ENCODE assay signal across 13 cellular contexts in genomic region chr16:69423189-69423588, GRCh38. TPM values are rescaled to one million over a fixed set of nuclear protein-coding genes. Genes with fewer than 3 reads are reported as not detected.
A peak's percentile ranks its signal among the peaks of the same experiment; 100 is the strongest.
DNase-seq lines count a peak whose midpoint lies in the region; ATAC-seq, FAIRE-seq and TF ChIP-seq lines count a peak whose summit lies in the region.
"Had no signal": no experiment of that assay in that cellular context is flagged by ENCODE, and none has a peak within 500 bp of the region (broad histone marks: within the 10 kb centered on the region; RNA-seq: fewer than 3 reads in every experiment).

No MANE protein-coding gene starts in this region.

- H2BK120ac ChIP-seq in mesenchymal stem cell (ENCODE audit: low read depth, low read length), result peak overlapping the region; percentile 19

- H3K27me3 Mint-ChIP-seq in CD8-positive, alpha-beta T cell (ENCODE audit: low read depth), result no peaks in the 10 kb centered on the region
- H3K27me3 Mint-ChIP-seq in WTC11 (ENCODE audit: low read depth), result no peaks in the 10 kb centered on the region; the same call in 1 of the 2 replicates

- peaks cover 3% of the 10 kb centered on the region for H3K36me3 ChIP-seq in CD8-positive, alpha-beta T cell (ENCODE audit: insufficient read depth, low read length)
- H3K36me3 ChIP-seq in mesenchymal stem cell (ENCODE audit: control insufficient read depth in 1 of 2, insufficient read depth in 2 of 2, low read depth in 1 of 2, low read length in 2 of 2), result peaks cover 9 to 12% of the 10 kb centered on the region in 2 experiments

- peaks cover 2% of the 10 kb centered on the region for H3K9me3 Mint-ChIP-seq in CD8-positive, alpha-beta T cell
- peaks cover 3% of the 10 kb centered on the region; the same call in 1 of the 2 replicates for H3K9me3 Mint-ChIP-seq in WTC11

- CTCF ChIA-PET in A549 (lab: Yijun Ruan, JAX) (no interaction called here), WTC11 (lab: Charles Lee) (interaction anchor here (1.5 kb wide), 1 partner anchor 25 kb away, joined by 3 read pairs; no protein-coding TSS in a partner anchor)
- CTCF ChIA-PET in CD8-positive, alpha-beta T cell (lab: Charles Lee), result no interaction called here

- TF ChIP-seq RAD21 in A549 (conservative IDR thresholded peaks at IDR 0.05 in 1 of 2, IDR thresholded peaks at IDR 0.05 in 1 of 2), result no peak

- peaks cover 17% of the 10 kb centered on the region for H3K36me3 Mint-ChIP-seq in CD8-positive, alpha-beta T cell
- H3K36me3 Mint-ChIP-seq in WTC11, result peaks cover 19% of the 10 kb centered on the region

- ATAC-seq in A549 (no peak), WTC11 (no peak), sciatic nerve (no peak)
- ATAC-seq in CD8-positive, alpha-beta T cell, result no peak

- peaks cover 2% of the 10 kb centered on the region for H3K79me1 ChIP-seq in mesenchymal stem cell (replicated peaks; ENCODE audit: low read length, poor library complexity, severe bottlenecking)

- H2AK5ac ChIP-seq in mesenchymal stem cell (ENCODE audit: low read length, severe bottlenecking), result no peak overlapping the region

- H3K14ac ChIP-seq in mesenchymal stem cell (ENCODE audit: low read length in 2 of 2), result no peak overlapping the region

- no peak overlapping the region for H3K9ac ChIP-seq in mesenchymal stem cell (ENCODE audit: low read length)

- 95% methylated on average over 11 of the region's 11 CpGs for WGBS in A549 (ENCODE audit: missing lambda C conversion rate)
- WGBS in mesenchymal stem cell, result 97% methylated on average over 11 of the region's 11 CpGs

- H3K27ac ChIP-seq in A549 (peak overlapping the region; percentile 10 to 90; a peak in 3 of 6 replicates), mesenchymal stem cell (ENCODE audit: low read length, poor library complexity, severe bottlenecking) (no peak overlapping the region)
- no peak overlapping the region for H3K27ac ChIP-seq in CD8-positive, alpha-beta T cell (ENCODE audit: low read depth, low read length)
- H3K27ac ChIP-seq: neutrophil had no signal

- no peak for FAIRE-seq in A549 (lab: Jason Lieb, UNC)
- FAIRE-seq: colon, D721Med had no signal

- intact Hi-C loops in CD8-positive, alpha-beta T cell (cut with DNase I, micrococcal nuclease), result no loop called here
- intact Hi-C loops in sciatic nerve (cut with DNase I), result no loop called here

- H3K4me2 ChIP-seq in A549 (no peak overlapping the region), mesenchymal stem cell (ENCODE audit: low read length, poor library complexity, severe bottlenecking) (no peak overlapping the region)

- H3K4me3 ChIP-seq in A549 (no peak overlapping the region), mesenchymal stem cell (ENCODE audit: insufficient read depth in 1 of 2, low read depth in 1 of 2, low read length in 2 of 2) (peak overlapping the region in 1 of 2 experiments; percentile 93), foreskin fibroblast (ENCODE audit: low read depth in 1 of 2, low read length in 2 of 2) (no peak overlapping the region)
- no peak overlapping the region for H3K4me3 ChIP-seq in CD8-positive, alpha-beta T cell (ENCODE audit: low read depth, low read length)

- no peak overlapping the region for H3K4ac ChIP-seq in mesenchymal stem cell (ENCODE audit: low read depth in 1 of 2, low read length in 2 of 2)

- no peak overlapping the region for H4K91ac ChIP-seq in mesenchymal stem cell (ENCODE audit: low read length)

- TF ChIP-seq POLR2A in A549 (IDR thresholded peaks at IDR 0.05; ENCODE audit: low read length), result no peak

- H3K27me3 ChIP-seq in CD8-positive, alpha-beta T cell (ENCODE audit: insufficient read depth, low read length), result no peaks in the 10 kb centered on the region
- no peaks in the 10 kb centered on the region for H3K27me3 ChIP-seq in mesenchymal stem cell (ENCODE audit: control insufficient read depth in 1 of 2, insufficient read depth in 1 of 2, low read length in 2 of 2)
- H3K27me3 ChIP-seq: neutrophil had no signal

- H3K4me1 Mint-ChIP-seq in CD8-positive, alpha-beta T cell (ENCODE audit: low read depth), result peaks cover 29% of the 10 kb centered on the region
- H3K4me1 Mint-ChIP-seq in WTC11, result peaks cover 9% of the 10 kb centered on the region

- peaks cover 36% of the 10 kb centered on the region for H3K4me1 ChIP-seq in A549
- H3K4me1 ChIP-seq in CD8-positive, alpha-beta T cell (ENCODE audit: insufficient read depth, low read length), result peaks cover 8% of the 10 kb centered on the region
- peaks cover 5% of the 10 kb centered on the region for H3K4me1 ChIP-seq in mesenchymal stem cell (ENCODE audit: control insufficient read depth, insufficient read depth, low read depth, low read length)

- no peak for DNase-seq in A549 (ENCODE audit: low read depth in 1 of 2, low spot score in 1 of 2)
- DNase-seq in CD8-positive, alpha-beta T cell, result no peak
- no peak for DNase-seq in WTC11 (ENCODE audit: low spot score)
- DNase-seq in mesenchymal stem cell, result no peak
- DNase-seq in sciatic nerve (ENCODE audit: low spot score), result no peak
- no peak for DNase-seq in NOMO-1 (lab: John Stamatoyannopoulos, UW; ENCODE audit: unreplicated experiment in 2 of 2)
- DNase-seq in superior temporal gyrus (ENCODE audit: extremely low spot score), result no peak
- DNase-seq in foreskin fibroblast, result no peak
- DNase-seq: KBM-7, NCI-H1930 had no signal

- H3K9me3 ChIP-seq in A549 (no peaks in the 10 kb centered on the region), mesenchymal stem cell (ENCODE audit: control insufficient read depth, low read length) (no peaks in the 10 kb centered on the region)
- no peaks in the 10 kb centered on the region for H3K9me3 ChIP-seq in CD8-positive, alpha-beta T cell (ENCODE audit: low read length)
- H3K9me3 ChIP-seq: neutrophil had no signal

- no peak overlapping the region for H3K27ac Mint-ChIP-seq in CD8-positive, alpha-beta T cell
- H3K27ac Mint-ChIP-seq in WTC11, result peak overlapping the region; percentile 69

- H4K8ac ChIP-seq in mesenchymal stem cell (ENCODE audit: low read length), result no peak overlapping the region

- no peak overlapping the region for H2BK15ac ChIP-seq in mesenchymal stem cell (ENCODE audit: low read depth, poor library complexity, severe bottlenecking)

- peak overlapping the region; percentile 54 for H3K4me3 Mint-ChIP-seq in CD8-positive, alpha-beta T cell
- peak overlapping the region; percentile 9; the same call in 1 of the 2 replicates for H3K4me3 Mint-ChIP-seq in WTC11

- POLR2A ChIA-PET in A549 (lab: Yijun Ruan, JAX), result interaction anchor here (0.7 kb wide), 1 partner anchor 8 kb away, joined by 7 read pairs; no protein-coding TSS in a partner anchor
- POLR2A ChIA-PET in CD8-positive, alpha-beta T cell (lab: Charles Lee), result interaction anchor here (1.3 kb wide), 1 partner anchor 39 kb away, joined by 3 read pairs; no protein-coding TSS in a partner anchor
- POLR2A ChIA-PET in WTC11 (lab: Charles Lee), result interaction anchor here (0.7 kb wide), 1 partner anchor 266 kb away, joined by 9 read pairs; no protein-coding TSS in a partner anchor

- H3K23ac ChIP-seq in mesenchymal stem cell (ENCODE audit: low read length in 2 of 2), result no peak overlapping the region

- H3K18ac ChIP-seq in mesenchymal stem cell (ENCODE audit: low read depth in 1 of 2, low read length in 2 of 2), result no peak overlapping the region

- no peak for TF ChIP-seq EP300 in A549 (IDR thresholded peaks at IDR 0.05)

- H2AFZ ChIP-seq in mesenchymal stem cell (ENCODE audit: low read depth, low read length), result no peak overlapping the region

- peak overlapping the region; percentile 59 to 77 for H2BK12ac ChIP-seq in mesenchymal stem cell (ENCODE audit: low read length in 2 of 2)

- H2BK5ac ChIP-seq in mesenchymal stem cell (ENCODE audit: low read depth, low read length, poor library complexity, severe bottlenecking), result no peak overlapping the region

- TF ChIP-seq CTCF in A549 (IDR thresholded peaks at IDR 0.05) (no peak), WTC11 (IDR thresholded peaks at IDR 0.05) (no peak), foreskin fibroblast (IDR thresholded peaks at IDR 0.05; ENCODE audit: low read depth, low read length) (no peak)
- TF ChIP-seq CTCF in CD8-positive, alpha-beta T cell (IDR thresholded peaks at IDR 0.05), result no peak

TF ChIP-seq in A549, 52 proteins besides CTCF, POLR2A, EP300 and RAD21 (continues in another document):
- TF ChIP-seq NFE2L2 (conservative IDR thresholded peaks at IDR 0.05; ENCODE audit: low read length), result no peak
- no peak for TF ChIP-seq ZSCAN20 (CRISPR knock-in tag; IDR thresholded peaks at IDR 0.05)

TF ChIP-seq in WTC11, 78 proteins besides CTCF, POLR2A, EP300 and RAD21 (continues in another document):
- TF ChIP-seq, protein P1, sequence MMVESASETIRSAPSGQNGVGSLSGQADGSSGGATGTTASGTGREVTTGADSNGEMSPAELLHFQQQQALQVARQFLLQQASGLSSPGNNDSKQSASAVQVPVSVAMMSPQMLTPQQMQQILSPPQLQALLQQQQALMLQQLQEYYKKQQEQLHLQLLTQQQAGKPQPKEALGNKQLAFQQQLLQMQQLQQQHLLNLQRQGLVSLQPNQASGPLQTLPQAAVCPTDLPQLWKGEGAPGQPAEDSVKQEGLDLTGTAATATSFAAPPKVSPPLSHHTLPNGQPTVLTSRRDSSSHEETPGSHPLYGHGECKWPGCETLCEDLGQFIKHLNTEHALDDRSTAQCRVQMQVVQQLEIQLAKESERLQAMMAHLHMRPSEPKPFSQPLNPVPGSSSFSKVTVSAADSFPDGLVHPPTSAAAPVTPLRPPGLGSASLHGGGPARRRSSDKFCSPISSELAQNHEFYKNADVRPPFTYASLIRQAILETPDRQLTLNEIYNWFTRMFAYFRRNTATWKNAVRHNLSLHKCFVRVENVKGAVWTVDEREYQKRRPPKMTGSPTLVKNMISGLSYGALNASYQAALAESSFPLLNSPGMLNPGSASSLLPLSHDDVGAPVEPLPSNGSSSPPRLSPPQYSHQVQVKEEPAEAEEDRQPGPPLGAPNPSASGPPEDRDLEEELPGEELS (CRISPR knock-in tag; IDR thresholded peaks at IDR 0.05), result no peak
- TF ChIP-seq EMX1 (CRISPR knock-in tag; IDR thresholded peaks at IDR 0.05), result no peak

RNA-seq across cellular contexts. Expression of gene CYB5B, which starts 1.2 kb away (rescaled TPM):
- polyA plus RNA-seq in A549 (2011; rRNA removed) (477 and 583 TPM in 2 replicates), A549 (2017; fragmentation: RNase III; extraction: RNeasy Plus Mini Kit Qiagen cat#74134 plus additional on column Dnase treatment) (159 to 248 TPM (median 217 TPM) in 3 replicates)
- polyA plus RNA-seq in A549 (2012; cell fraction: cytosol; rRNA removed), result 117 and 201 TPM in 2 replicates
- 48.0 and 91.3 TPM in 2 replicates for polyA plus RNA-seq in A549 (2012; cell fraction: nucleus; rRNA removed)
- 258 and 323 TPM in 2 replicates for polyA minus RNA-seq in A549 (2011; rRNA and poly(A)+ RNA removed)
- total RNA-seq in CD8-positive, alpha-beta T cell, result 10 to 100 TPM; 16.2 to 18.6 TPM
- total RNA-seq in WTC11 (2021) (95.3 to 109 TPM (median 99.7 TPM) in 3 replicates), sciatic nerve (62.5 TPM)
- 379 TPM for polyA plus RNA-seq in mesenchymal stem cell (2013, experiment 1 of 2)
- 384 TPM for polyA plus RNA-seq in mesenchymal stem cell (2013, experiment 2 of 2)

RNA-seq across cellular contexts. Expression of gene TERF2, which starts 37.4 kb away (rescaled TPM):
- polyA plus RNA-seq in A549 (2011; rRNA removed), result 27.3 and 29.0 TPM in 2 replicates
- 11.1 and 12.4 TPM in 2 replicates for polyA plus RNA-seq in A549 (2012; cell fraction: cytosol; rRNA removed)
- polyA plus RNA-seq in A549 (2012; cell fraction: nucleus; rRNA removed), result 6.6 and 14.3 TPM in 2 replicates
- polyA plus RNA-seq in A549 (2017; fragmentation: RNase III; extraction: RNeasy Plus Mini Kit Qiagen cat#74134 plus additional on column Dnase treatment), result 25.2 to 30.6 TPM (median 30.3 TPM) in 3 replicates
- 26.2 and 28.3 TPM in 2 replicates for polyA minus RNA-seq in A549 (2011; rRNA and poly(A)+ RNA removed)
- total RNA-seq in CD8-positive, alpha-beta T cell, result 10 to 100 TPM; 37.5 to 42.7 TPM
- total RNA-seq in WTC11 (2021), result 30.0 to 35.7 TPM (median 31.3 TPM) in 3 replicates
- 27.2 TPM for polyA plus RNA-seq in mesenchymal stem cell (2013, experiment 1 of 2)
- 28.4 TPM for polyA plus RNA-seq in mesenchymal stem cell (2013, experiment 2 of 2)
- total RNA-seq in sciatic nerve, result 42.0 TPM

Comparison
In these comparisons a context has a peak if more than half of its experiments do, and no peak if none do; other contexts are left out.
1. H3K27ac ChIP-seq: peak in A549 (2 of 2); none in CD8-positive, alpha-beta T cell (single experiment) and mesenchymal stem cell (single experiment).